ENCODE assay signal across 23 cellular contexts in the genomic region with DNA sequence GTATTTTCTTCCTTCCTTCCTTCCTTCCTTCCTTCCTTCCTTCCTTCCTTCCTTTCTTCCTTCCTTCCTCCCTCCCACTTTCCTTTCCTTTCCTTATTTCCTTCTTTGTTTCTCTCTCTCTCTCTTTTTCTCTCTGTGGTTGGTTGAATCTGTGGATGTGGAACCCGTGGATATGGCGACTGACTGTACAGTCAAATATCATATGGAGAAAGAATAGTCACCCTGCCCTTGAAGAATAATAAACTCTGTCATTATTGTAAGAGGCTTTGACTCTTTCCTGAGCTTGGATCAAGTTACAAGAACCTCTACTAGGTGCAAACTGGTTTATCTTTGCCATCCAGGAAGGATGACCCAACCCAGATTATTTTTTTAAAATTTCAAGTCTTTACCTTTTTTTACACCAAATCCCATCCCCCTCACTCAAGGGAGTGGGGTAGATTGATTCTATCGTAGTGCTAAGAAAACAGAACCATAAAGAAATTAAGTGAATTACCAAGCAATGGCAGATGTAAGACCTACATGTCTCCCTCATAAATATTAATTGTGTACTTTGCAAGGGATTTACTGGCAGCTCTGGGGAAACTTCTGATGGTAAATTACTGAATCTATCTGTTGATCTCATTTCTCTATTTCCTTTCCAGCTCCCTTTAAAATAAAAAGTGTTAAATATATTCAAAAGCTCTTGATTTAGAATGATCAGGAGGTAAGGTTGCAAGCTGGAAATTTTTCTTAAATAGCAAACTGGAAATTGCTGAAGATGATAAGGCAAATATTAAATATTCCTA.
DNase-seq lines count a peak whose midpoint lies in the region; ATAC-seq and TF ChIP-seq lines count a peak whose summit lies in the region.
"Had no signal": no experiment of that assay in that cellular context is flagged by ENCODE, and none has a peak within 500 bp of the region (broad histone marks: within the 10 kb centered on the region; RNA-seq: fewer than 3 reads in every experiment).

No MANE protein-coding gene starts in this region.

- H3K9ac ChIP-seq in SK-N-MC (ENCODE audit: insufficient read length) (peak overlapping the region; percentile 57), mesendoderm (ENCODE audit: low read length) (no peak overlapping the region)
- H3K9ac ChIP-seq: BLaER1 treated with 17β-estradiol and CSF1 and Interleukin-3, amounts not matched to agents 10 nM and 100 nM had no signal

- peak overlapping the region; percentile 13 for H4K8ac ChIP-seq in mesendoderm (ENCODE audit: low read depth, low read length)

- no peak overlapping the region for H3K4me2 ChIP-seq in mesendoderm (ENCODE audit: low read length)
- H3K4me2 ChIP-seq: BLaER1 treated with 17β-estradiol and CSF1 and Interleukin-3, amounts not matched to agents 10 nM and 100 nM had no signal

- H3K56ac ChIP-seq in mesendoderm (ENCODE audit: low read length), result no peak overlapping the region

- H3K27me3 ChIP-seq in mesendoderm (ENCODE audit: insufficient read depth, low read length, poor library complexity), result no peaks in the 10 kb centered on the region
- H3K27me3 ChIP-seq: BE2C; BLaER1 treated with 17β-estradiol and CSF1 and Interleukin-3, amounts not matched to agents 10 nM and 100 nM had no signal

- peaks cover 6% of the 10 kb centered on the region for H3K4me1 ChIP-seq in mesendoderm (ENCODE audit: control insufficient read depth, low read depth, low read length)
- H3K4me1 ChIP-seq: BE2C; BLaER1 treated with 17β-estradiol and CSF1 and Interleukin-3, amounts not matched to agents 10 nM and 100 nM had no signal

- H4K5ac ChIP-seq in mesendoderm (ENCODE audit: low read length), result no peak overlapping the region

- H3K4me3 ChIP-seq in LNCaP clone FGC (ENCODE audit: low read depth, low read length) (no peak overlapping the region), SK-N-MC (peak overlapping the region; percentile 57), mesendoderm (ENCODE audit: low read length) (no peak overlapping the region)
- H3K4me3 ChIP-seq: BLaER1 treated with 17β-estradiol and CSF1 and Interleukin-3, amounts not matched to agents 10 nM and 100 nM; GM12878; HAP-1 had no signal

- H2BK5ac ChIP-seq in mesendoderm (ENCODE audit: low read length), result no peak overlapping the region

- H2BK15ac ChIP-seq in mesendoderm (replicated peaks; ENCODE audit: low read depth), result peak overlapping the region; percentile 74

- H3K4me1 Mint-ChIP-seq in activated T-helper 17 cell treated with anti-CD3 and anti-CD28 coated beads, Interleukin-2, amount 50 U/mL, for 72 hours, result no peaks in the 10 kb centered on the region
- no peaks in the 10 kb centered on the region for H3K4me1 Mint-ChIP-seq in immature natural killer cell
- H3K4me1 Mint-ChIP-seq: CD14-positive monocyte; CD8-positive, alpha-beta memory T cell had no signal

- no peak overlapping the region for H3K4ac ChIP-seq in mesendoderm (ENCODE audit: low read depth, low read length)

- H3K18ac ChIP-seq in mesendoderm (ENCODE audit: low read length), result no peak overlapping the region

- no peaks in the 10 kb centered on the region for H3K36me3 Mint-ChIP-seq in activated T-helper 17 cell treated with anti-CD3 and anti-CD28 coated beads, Interleukin-2, amount 50 U/mL, for 72 hours (ENCODE audit: low read depth)
- no peaks in the 10 kb centered on the region for H3K36me3 Mint-ChIP-seq in immature natural killer cell
- H3K36me3 Mint-ChIP-seq: CD14-positive monocyte; CD8-positive, alpha-beta memory T cell had no signal

- H3K9me3 ChIP-seq in SK-N-MC (ENCODE audit: low read depth, low read length), result no peaks in the 10 kb centered on the region
- H3K9me3 ChIP-seq: BE2C; BLaER1 treated with 17β-estradiol and CSF1 and Interleukin-3, amounts not matched to agents 10 nM and 100 nM; HAP-1 had no signal

- WGBS in mesendoderm (ENCODE audit: extremely low coverage, insufficient coverage, low lambda C conversion rate), result no CpG with 5 or more reads among the region's 3 CpGs

- H3K36me3 ChIP-seq in SK-N-MC (ENCODE audit: insufficient read depth, low read length) (no peaks in the 10 kb centered on the region), mesendoderm (ENCODE audit: control insufficient read depth, insufficient read depth, low read length) (no peaks in the 10 kb centered on the region)
- H3K36me3 ChIP-seq: BE2C; BLaER1 treated with 17β-estradiol and CSF1 and Interleukin-3, amounts not matched to agents 10 nM and 100 nM; HAP-1 had no signal

- DNase-seq in DMS153 (lab: John Stamatoyannopoulos, UW) (peak; percentile 25), DMS153 treated with DMSO at 0.1 percent for 48 hours (lab: John Stamatoyannopoulos, UW; ENCODE audit: unreplicated experiment) (no peak), LNCaP clone FGC (ENCODE audit: low read depth) (peak; percentile 23), SK-N-MC (ENCODE audit: low read depth, low spot score) (peak; percentile 74), mesendoderm (no peak), HuH-7 (ENCODE audit: low spot score) (no peak), immature natural killer cell (no peak)
- DNase-seq: ACHN; AML-193; BE2C; CD4-positive, alpha-beta T cell; CD8-positive, alpha-beta memory T cell; DMS 273 treated with DMSO at 0.1 percent for 48 hours; DMS79; EL; GDM1; GOT3 had no signal

- H2BK120ac ChIP-seq in mesendoderm (ENCODE audit: low read depth, low read length), result no peak overlapping the region

- H3K9me3 Mint-ChIP-seq in activated T-helper 17 cell treated with anti-CD3 and anti-CD28 coated beads, Interleukin-2, amount 50 U/mL, for 72 hours, result no peaks in the 10 kb centered on the region
- H3K9me3 Mint-ChIP-seq in immature natural killer cell, result no peaks in the 10 kb centered on the region
- H3K9me3 Mint-ChIP-seq: CD4-positive, alpha-beta T cell; CD8-positive, alpha-beta memory T cell had no signal

- ATAC-seq in activated T-helper 17 cell treated with anti-CD3 and anti-CD28 coated beads, Interleukin-2, amount 50 U/mL, for 72 hours (replicated peaks), result no peak
- ATAC-seq: GM12878 had no signal

- H3K23ac ChIP-seq in mesendoderm (ENCODE audit: low read length), result no peak overlapping the region

- no peaks in the 10 kb centered on the region for H3K79me2 ChIP-seq in mesendoderm (ENCODE audit: control insufficient read depth, insufficient read depth, low read length)

- no peak for TF ChIP-seq CTCF in LNCaP clone FGC (IDR thresholded peaks at IDR 0.05; ENCODE audit: control insufficient read depth, extremely low read depth, insufficient read depth)

- no peak overlapping the region for H3K4me3 Mint-ChIP-seq in activated T-helper 17 cell treated with anti-CD3 and anti-CD28 coated beads, Interleukin-2, amount 50 U/mL, for 72 hours
- no peak overlapping the region for H3K4me3 Mint-ChIP-seq in immature natural killer cell
- H3K4me3 Mint-ChIP-seq: CD4-positive, alpha-beta T cell; CD8-positive, alpha-beta memory T cell had no signal

- H3K27me3 Mint-ChIP-seq in activated T-helper 17 cell treated with anti-CD3 and anti-CD28 coated beads, Interleukin-2, amount 50 U/mL, for 72 hours, result peaks cover 12% of the 10 kb centered on the region
- peaks cover 3 to 7% (median 4%) of the 10 kb centered on the region in 3 donors for H3K27me3 Mint-ChIP-seq in immature natural killer cell (ENCODE audit: low read depth in 3 of 3)
- H3K27me3 Mint-ChIP-seq: CD4-positive, alpha-beta T cell had no signal

- H2AK5ac ChIP-seq in mesendoderm (ENCODE audit: low read length), result no peak overlapping the region

- no peaks in the 10 kb centered on the region for H3K79me1 ChIP-seq in mesendoderm (ENCODE audit: low read length)

- H3K27ac ChIP-seq in SK-N-MC (peak overlapping the region; percentile 98), mesendoderm (ENCODE audit: low read depth, low read length) (no peak overlapping the region)
- H3K27ac ChIP-seq: 22Rv1; BLaER1 treated with 17β-estradiol and CSF1 and Interleukin-3, amounts not matched to agents 10 nM and 100 nM had no signal

- no peak overlapping the region for H3K27ac Mint-ChIP-seq in activated T-helper 17 cell treated with anti-CD3 and anti-CD28 coated beads, Interleukin-2, amount 50 U/mL, for 72 hours
- no peak overlapping the region for H3K27ac Mint-ChIP-seq in immature natural killer cell
- H3K27ac Mint-ChIP-seq: CD4-positive, alpha-beta T cell; CD8-positive, alpha-beta memory T cell had no signal

Comparison
In these comparisons a context has a peak if more than half of its experiments do, and no peak if none do; other contexts are left out.
1. DNase-seq: peak in DMS153 (single experiment), LNCaP clone FGC (single experiment) and SK-N-MC (single experiment); none in DMS153 treated with DMSO at 0.1 percent for 48 hours (single experiment), mesendoderm (single experiment), HuH-7 (single experiment) and immature natural killer cell (0 of 3).